In genomic region chr1:34879230-34879629, GRCh38 we compare ENCODE assay signal across 21 cellular contexts. TPM values are rescaled to one million over a fixed set of nuclear protein-coding genes. Genes with fewer than 3 reads are reported as not detected.
DNase-seq lines count a peak whose midpoint lies in the region; ATAC-seq, FAIRE-seq and TF ChIP-seq lines count a peak whose summit lies in the region.
"Had no signal": no experiment of that assay in that cellular context is flagged by ENCODE, and none has a peak within 500 bp of the region (broad histone marks: within the 10 kb centered on the region; RNA-seq: fewer than 3 reads in every experiment).

No MANE protein-coding gene starts in this region.

- FAIRE-seq in HTR-8/SVneo (lab: Jason Lieb, UNC), result no peak
- FAIRE-seq: GM12892 had no signal

- no peak overlapping the region for H3K27ac Mint-ChIP-seq in WTC11
- no peak overlapping the region for H3K27ac Mint-ChIP-seq in activated T-cell treated with anti-CD3 and anti-CD28 coated beads, Interleukin-2, amount 50 U/mL, for 72 hours
- H3K27ac Mint-ChIP-seq: CD8-positive, alpha-beta T cell had no signal

- peak; percentile 51; the same call in 1 of the 2 replicates for ATAC-seq in WTC11
- no peak for ATAC-seq in HG02588 (IDR thresholded peaks at IDR 0.05; ENCODE audit: unreplicated experiment)
- ATAC-seq in activated T-cell treated with anti-CD3 and anti-CD28 coated beads, Interleukin-2, amount 50 U/mL, for 72 hours (replicated peaks in 1 of 2), result no peak
- ATAC-seq in HG03432 (IDR thresholded peaks at IDR 0.05; ENCODE audit: unreplicated experiment), result no peak
- ATAC-seq: CD8-positive, alpha-beta T cell; PC-3 had no signal

- DNase-seq in H7 (peak; percentile 61), WTC11 (ENCODE audit: low spot score) (peak; percentile 67), HTR-8/SVneo (ENCODE audit: insufficient read length, low spot score) (no peak)
- DNase-seq in activated T-cell treated with anti-CD3 and anti-CD28 coated beads, Interleukin-2, amount 50 U/mL, for 72 hours, result no peak
- DNase-seq: Calu3; CD8-positive, alpha-beta T cell; KBM-7; MV-4-11; NCI-H187 treated with DMSO at 0.1 percent for 48 hours; NCI-H226; NCI-H524; PC-3 had no signal

- H3K9me3 ChIP-seq in iPS-18a (ENCODE audit: control insufficient read depth, low read depth, low read length), result no peaks in the 10 kb centered on the region
- H3K9me3 ChIP-seq: HAP-1 had no signal

- peaks cover 11% of the 10 kb centered on the region for H3K27me3 Mint-ChIP-seq in WTC11 (ENCODE audit: low read depth)
- peaks cover 36% of the 10 kb centered on the region for H3K27me3 Mint-ChIP-seq in activated T-cell treated with anti-CD3 and anti-CD28 coated beads, Interleukin-2, amount 50 U/mL, for 72 hours (ENCODE audit: low read depth)

- H3K4me3 Mint-ChIP-seq in WTC11, result no peak overlapping the region
- H3K4me3 Mint-ChIP-seq in activated T-cell treated with anti-CD3 and anti-CD28 coated beads, Interleukin-2, amount 50 U/mL, for 72 hours, result no peak overlapping the region
- H3K4me3 Mint-ChIP-seq: CD8-positive, alpha-beta T cell had no signal

- H3K4me3 ChIP-seq in H7 (ENCODE audit: insufficient read depth, low read depth, low read length), result no peak overlapping the region
- H3K4me3 ChIP-seq in iPS-18a (ENCODE audit: low read length), result peak overlapping the region; percentile 19
- H3K4me3 ChIP-seq: BLaER1 treated with 17β-estradiol and CSF1 and Interleukin-3, amounts not matched to agents 10 nM and 100 nM; HAP-1 had no signal

- POLR2A ChIA-PET in WTC11 (lab: Charles Lee), result no interaction called here

- H3K4me1 Mint-ChIP-seq in WTC11, result 0 out of 2 replicates have a peak, but pooled peaks cover 3% of the 10 kb centered on the region
- H3K4me1 Mint-ChIP-seq in activated T-cell treated with anti-CD3 and anti-CD28 coated beads, Interleukin-2, amount 50 U/mL, for 72 hours (ENCODE audit: low read depth), result no peaks in the 10 kb centered on the region

- H3K4me1 ChIP-seq in iPS-18a (ENCODE audit: control insufficient read depth, low read depth, low read length), result no peaks in the 10 kb centered on the region
- H3K4me1 ChIP-seq: BLaER1 treated with 17β-estradiol and CSF1 and Interleukin-3, amounts not matched to agents 10 nM and 100 nM; HAP-1 had no signal

- H3K27ac ChIP-seq in 22Rv1, result no peak overlapping the region
- H3K27ac ChIP-seq in iPS-18a (ENCODE audit: low read length), result no peak overlapping the region
- H3K27ac ChIP-seq: BLaER1 treated with 17β-estradiol and CSF1 and Interleukin-3, amounts not matched to agents 10 nM and 100 nM; RWPE1 had no signal

- no peaks in the 10 kb centered on the region for H3K9me3 Mint-ChIP-seq in WTC11
- no peaks in the 10 kb centered on the region for H3K9me3 Mint-ChIP-seq in activated T-cell treated with anti-CD3 and anti-CD28 coated beads, Interleukin-2, amount 50 U/mL, for 72 hours
- H3K9me3 Mint-ChIP-seq: CD8-positive, alpha-beta T cell had no signal

- TF ChIP-seq CTCF in 22Rv1 (IDR thresholded peaks at IDR 0.05) (peak; percentile 51), WTC11 (IDR thresholded peaks at IDR 0.05) (no peak)

- CTCF ChIA-PET in WTC11 (lab: Charles Lee), result interaction anchor here (0.7 to 3.4 kb wide), 4 partner anchors 12 to 106 kb away, joined by 3 to 18 read pairs (median 9); partner anchors contain the start of gene SMIM12

- no peak overlapping the region for H3K9ac ChIP-seq in iPS-18a (ENCODE audit: low read length)
- H3K9ac ChIP-seq: BLaER1 treated with 17β-estradiol and CSF1 and Interleukin-3, amounts not matched to agents 10 nM and 100 nM had no signal

- no peaks in the 10 kb centered on the region for H3K36me3 Mint-ChIP-seq in WTC11
- no peaks in the 10 kb centered on the region for H3K36me3 Mint-ChIP-seq in activated T-cell treated with anti-CD3 and anti-CD28 coated beads, Interleukin-2, amount 50 U/mL, for 72 hours (ENCODE audit: insufficient read depth in 2 of 2)
- H3K36me3 Mint-ChIP-seq: CD8-positive, alpha-beta T cell had no signal

- H3K27me3 ChIP-seq in H7 (ENCODE audit: control insufficient read depth, insufficient read depth, low read length) (peaks cover 5% of the 10 kb centered on the region; the same call in 1 of the 2 replicates), iPS-18a (ENCODE audit: control insufficient read depth, insufficient read depth, low read length) (peaks cover 6% of the 10 kb centered on the region)
- H3K27me3 ChIP-seq: BLaER1 treated with 17β-estradiol and CSF1 and Interleukin-3, amounts not matched to agents 10 nM and 100 nM had no signal

- H3K36me3 ChIP-seq in H7 (replicated peaks; ENCODE audit: control insufficient read depth, insufficient read depth, low read length) (no peaks in the 10 kb centered on the region), iPS-18a (ENCODE audit: control insufficient read depth, low read depth, low read length) (no peaks in the 10 kb centered on the region)
- H3K36me3 ChIP-seq: HAP-1 had no signal

TF ChIP-seq in WTC11, 78 proteins besides CTCF, POLR2A, EP300 and RAD21:
- peak; percentile 16; the same call in 1 of the 2 replicates for TF ChIP-seq ZNF423 (CRISPR knock-in tag; IDR thresholded peaks at IDR 0.05)
- no peak for TF ChIP-seq JUN (CRISPR knock-in tag; IDR thresholded peaks at IDR 0.05)
- no peak for TF ChIP-seq ATF6 (CRISPR knock-in tag; IDR thresholded peaks at IDR 0.05)

RNA-seq across cellular contexts. Expression of gene SMIM12, which starts 19.7 kb away (rescaled TPM):
- total RNA-seq in H7 (2014; rRNA removed; shearing (Covaris generic)), result 39.8 and 55.4 TPM in 2 replicates
- total RNA-seq in WTC11 (2021), result 34.6 to 41.9 TPM (median 39.6 TPM) in 3 replicates
- total RNA-seq in activated T-cell treated with anti-CD3 and anti-CD28 coated beads, Interleukin-2, amount 50 U/mL, for 72 hours, result 10 to 100 TPM; 50.8 to 52.8 TPM

RNA-seq across cellular contexts. Expression of gene DLGAP3, which starts 50.2 kb away (rescaled TPM):
- 3.9 and 9.2 TPM in 2 replicates for total RNA-seq in H7 (2014; rRNA removed; shearing (Covaris generic))
- 8.2 to 11.3 TPM (median 9.7 TPM) in 3 replicates for total RNA-seq in WTC11 (2021)
- total RNA-seq in activated T-cell treated with anti-CD3 and anti-CD28 coated beads, Interleukin-2, amount 50 U/mL, for 72 hours, result 1 to 10 TPM; 1.4 to 1.8 TPM
- total RNA-seq: A673, PC-3 had no signal

Comparison
In these comparisons a context has a peak if more than half of its experiments do, and no peak if none do; other contexts are left out.
1. DNase-seq: peak in H7 (single experiment) and WTC11 (single experiment); none in HTR-8/SVneo (single experiment) and activated T-cell treated with anti-CD3 and anti-CD28 coated beads, Interleukin-2, amount 50 U/mL, for 72 hours (0 of 2).